1 cellular context compared by ENCODE assay signal in genomic region chr5:143168877-143169810, GRCh38.
TF ChIP-seq lines count a peak whose summit lies in the region.

No MANE protein-coding gene starts in this region.

TF ChIP-seq in IMR-90, 13 proteins besides CTCF, POLR2A, EP300 and RAD21 (continued from another document):
- TF ChIP-seq SMC3 (IDR thresholded peaks at IDR 0.05; ENCODE audit: low read depth, low read length), result no peak
- no peak for TF ChIP-seq FOS (IDR thresholded peaks at IDR 0.05; ENCODE audit: low read depth, low read length)
- TF ChIP-seq RCOR1 (IDR thresholded peaks at IDR 0.05; ENCODE audit: insufficient replicate concordance, low read length), result no peak
- no peak for TF ChIP-seq ELK1 (IDR thresholded peaks at IDR 0.05; ENCODE audit: borderline replicate concordance, low read depth, low read length)
- TF ChIP-seq CEBPB (IDR thresholded peaks at IDR 0.05; ENCODE audit: low read depth, low read length), result no peak
- TF ChIP-seq NFE2L2 (IDR thresholded peaks at IDR 0.05; ENCODE audit: low read depth, low read length), result no peak
- no peak for TF ChIP-seq MXI1 (IDR thresholded peaks at IDR 0.05; ENCODE audit: borderline replicate concordance, low read depth, low read length)
